ENCODE assay signal across 26 cellular contexts in genomic region chr7:148463210-148463609, GRCh38.
"Had no signal": no experiment of that assay in that cellular context is flagged by ENCODE, and none has a peak within 500 bp of the region (broad histone marks: within the 10 kb centered on the region; RNA-seq: fewer than 3 reads in every experiment).

No MANE protein-coding gene starts in this region.

- H3K36me3 ChIP-seq: left lung, ovary, spleen, thoracic aorta, tibial nerve, upper lobe of right lung, uterus had no signal

- DNase-seq: dermis blood vessel endothelial cell; effector memory CD8-positive, alpha-beta T cell; head of caudate nucleus; left cardiac atrium; left lung; mesendoderm; midbrain; naive thymus-derived CD8-positive, alpha-beta T cell; nephron progenitor cell; occipital lobe; ovary; posterior cingulate gyrus; psoas muscle; right cardiac atrium; spleen; stimulated activated CD4-positive, alpha-beta T cell treated with anti-CD3 and anti-CD28 coated beads, Interleukin-4, amount 100 ng/mL, for 4 hours; upper lobe of right lung; uterus had no signal

- H3K36me3 Mint-ChIP-seq: naive thymus-derived CD8-positive, alpha-beta T cell; stimulated activated memory B cell treated with anti-CD40 and anti-IgM and Interleukin-4, amounts not matched to agents 10 μg/mL and 1 μg/mL and 100 μg/mL, for 72 hours had no signal

- H3K4me3 ChIP-seq: coronary artery, left lung, ovary, psoas muscle, skin epidermis, spleen, thoracic aorta, tibial nerve, upper lobe of right lung, uterus had no signal

- H3K4me3 Mint-ChIP-seq: effector memory CD8-positive, alpha-beta T cell; naive thymus-derived CD8-positive, alpha-beta T cell; nephron progenitor cell; stimulated activated memory B cell treated with anti-CD40 and anti-IgM and Interleukin-4, amounts not matched to agents 10 μg/mL and 1 μg/mL and 100 μg/mL, for 72 hours; stimulated activated naive CD8-positive, alpha-beta T cell treated with anti-CD3 and anti-CD28 coated beads, Interleukin-15, Interleukin-2, amounts not matched to agents 100 ng/mL and 50 ng/mL, for 24 hours had no signal

- H3K27me3 Mint-ChIP-seq: stimulated activated memory B cell treated with anti-CD40 and anti-IgM and Interleukin-4, amounts not matched to agents 10 μg/mL and 1 μg/mL and 100 μg/mL, for 72 hours; stimulated activated naive CD8-positive, alpha-beta T cell treated with anti-CD3 and anti-CD28 coated beads, Interleukin-15, Interleukin-2, amounts not matched to agents 100 ng/mL and 50 ng/mL, for 24 hours had no signal

- H3K4me1 ChIP-seq: left lung, psoas muscle, spleen, tibial nerve, upper lobe of right lung, uterus had no signal

- H3K27ac Mint-ChIP-seq: effector memory CD8-positive, alpha-beta T cell; naive thymus-derived CD8-positive, alpha-beta T cell; nephron progenitor cell; stimulated activated memory B cell treated with anti-CD40 and anti-IgM and Interleukin-4, amounts not matched to agents 10 μg/mL and 1 μg/mL and 100 μg/mL, for 72 hours; stimulated activated naive CD8-positive, alpha-beta T cell treated with anti-CD3 and anti-CD28 coated beads, Interleukin-15, Interleukin-2, amounts not matched to agents 100 ng/mL and 50 ng/mL, for 24 hours had no signal

- H3K4me1 Mint-ChIP-seq: naive thymus-derived CD8-positive, alpha-beta T cell; nephron progenitor cell had no signal

- H3K9me3 ChIP-seq: left lung, ovary, psoas muscle, spleen, thoracic aorta, tibial nerve, upper lobe of right lung, uterus had no signal

- H3K27ac ChIP-seq: coronary artery, left lung, ovary, psoas muscle, skin epidermis, spleen, thoracic aorta, tibial nerve, upper lobe of right lung, uterus had no signal

- H3K27me3 ChIP-seq: left lung, ovary, tibial nerve, upper lobe of right lung, uterus had no signal

- FAIRE-seq: frontal cortex, islet of Langerhans had no signal
